ENCODE assay signal across 1 cellular context in genomic region chr19:10478903-10479384, GRCh38.
TF ChIP-seq lines count a peak whose summit lies in the region.

No MANE protein-coding gene starts in this region.

TF ChIP-seq in SK-N-SH treated with all-trans-retinoic acid at 6 μM for 48 hours, 23 proteins besides CTCF, POLR2A, EP300 and RAD21 (continued from another document):
- TF ChIP-seq CSRNP3 (CRISPR knock-in tag; IDR thresholded peaks at IDR 0.05) (no peak), OSR1 (CRISPR knock-in tag; IDR thresholded peaks at IDR 0.05) (no peak)
- TF ChIP-seq, protein P1, sequence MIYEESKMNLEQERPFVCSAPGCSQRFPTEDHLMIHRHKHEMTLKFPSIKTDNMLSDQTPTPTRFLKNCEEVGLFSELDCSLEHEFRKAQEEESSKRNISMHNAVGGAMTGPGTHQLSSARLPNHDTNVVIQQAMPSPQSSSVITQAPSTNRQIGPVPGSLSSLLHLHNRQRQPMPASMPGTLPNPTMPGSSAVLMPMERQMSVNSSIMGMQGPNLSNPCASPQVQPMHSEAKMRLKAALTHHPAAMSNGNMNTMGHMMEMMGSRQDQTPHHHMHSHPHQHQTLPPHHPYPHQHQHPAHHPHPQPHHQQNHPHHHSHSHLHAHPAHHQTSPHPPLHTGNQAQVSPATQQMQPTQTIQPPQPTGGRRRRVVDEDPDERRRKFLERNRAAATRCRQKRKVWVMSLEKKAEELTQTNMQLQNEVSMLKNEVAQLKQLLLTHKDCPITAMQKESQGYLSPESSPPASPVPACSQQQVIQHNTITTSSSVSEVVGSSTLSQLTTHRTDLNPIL (CRISPR knock-in tag; IDR thresholded peaks at IDR 0.05; ENCODE audit: low read depth): no peak
